26 cellular contexts compared by ENCODE assay signal in the genomic region with DNA sequence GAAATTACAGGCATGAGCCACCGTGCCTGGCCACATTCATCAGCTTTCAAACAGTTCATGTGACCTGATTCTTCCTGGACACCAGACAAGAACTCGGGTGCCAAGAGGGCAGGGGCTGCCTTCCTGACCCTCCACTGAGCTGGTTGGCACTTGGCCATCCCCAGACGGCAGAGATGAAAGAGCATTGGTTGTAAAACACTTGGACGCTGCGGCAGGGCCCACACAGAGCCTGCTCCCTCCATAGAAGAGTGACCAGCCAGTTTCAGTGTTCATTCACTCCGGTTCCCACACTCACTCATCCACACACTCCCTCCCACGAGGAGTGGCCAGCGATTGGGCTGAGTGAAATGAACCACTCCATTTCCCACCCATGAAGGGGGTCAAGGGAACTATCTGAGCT.
"Had no signal": no experiment of that assay in that cellular context is flagged by ENCODE, and none has a peak within 500 bp of the region (broad histone marks: within the 10 kb centered on the region; RNA-seq: fewer than 3 reads in every experiment).

No MANE protein-coding gene starts in this region.

- H3K27ac Mint-ChIP-seq: activated CD4-positive, alpha-beta memory T cell treated with anti-CD3 and anti-CD28 coated beads, Interleukin-2, amount 10 ng/mL, durations not matched to agents 7 days and 5 days; activated CD4-positive, alpha-beta T cell treated with anti-CD3 and anti-CD28 coated beads, Interleukin-2, amount 10 ng/mL, durations not matched to agents 7 days and 5 days; activated naive CD4-positive, alpha-beta T cell treated with anti-CD3 and anti-CD28 coated beads, Interleukin-2, amount 10 ng/mL, durations not matched to agents 7 days and 5 days; activated naive CD8-positive, alpha-beta T cell treated with anti-CD3 and anti-CD28 coated beads for 36 hours; activated T-helper 17 cell treated with anti-CD3 and anti-CD28 coated beads, Interleukin-2, amount 50 U/mL, for 72 hours had no signal

- H3K4me1 Mint-ChIP-seq: activated CD4-positive, alpha-beta memory T cell treated with anti-CD3 and anti-CD28 coated beads, Interleukin-2, amount 10 ng/mL, durations not matched to agents 7 days and 5 days; activated CD4-positive, alpha-beta T cell treated with anti-CD3 and anti-CD28 coated beads, Interleukin-2, amount 10 ng/mL, durations not matched to agents 7 days and 5 days; activated naive CD4-positive, alpha-beta T cell treated with anti-CD3 and anti-CD28 coated beads, Interleukin-2, amount 10 ng/mL, durations not matched to agents 7 days and 5 days; activated naive CD8-positive, alpha-beta T cell treated with anti-CD3 and anti-CD28 coated beads for 36 hours; activated T-helper 17 cell treated with anti-CD3 and anti-CD28 coated beads, Interleukin-2, amount 50 U/mL, for 72 hours had no signal

- H3K36me3 Mint-ChIP-seq: activated naive CD4-positive, alpha-beta T cell treated with anti-CD3 and anti-CD28 coated beads, Interleukin-2, amount 10 ng/mL, durations not matched to agents 7 days and 5 days; activated naive CD8-positive, alpha-beta T cell treated with anti-CD3 and anti-CD28 coated beads for 36 hours had no signal

- H3K9me3 Mint-ChIP-seq: activated CD4-positive, alpha-beta memory T cell treated with anti-CD3 and anti-CD28 coated beads, Interleukin-2, amount 10 ng/mL, durations not matched to agents 7 days and 5 days; activated CD4-positive, alpha-beta T cell treated with anti-CD3 and anti-CD28 coated beads, Interleukin-2, amount 10 ng/mL, durations not matched to agents 7 days and 5 days; activated naive CD4-positive, alpha-beta T cell treated with anti-CD3 and anti-CD28 coated beads, Interleukin-2, amount 10 ng/mL, durations not matched to agents 7 days and 5 days; activated naive CD8-positive, alpha-beta T cell treated with anti-CD3 and anti-CD28 coated beads for 36 hours had no signal

- H3K9me3 ChIP-seq: body of pancreas, SK-N-SH had no signal

- ATAC-seq: activated T-helper 17 cell treated with anti-CD3 and anti-CD28 coated beads, Interleukin-2, amount 50 U/mL, for 72 hours; body of pancreas; Panc1; Right ventricle myocardium inferior had no signal

- H3K4me3 ChIP-seq: body of pancreas had no signal

- H3K4me3 Mint-ChIP-seq: activated CD4-positive, alpha-beta memory T cell treated with anti-CD3 and anti-CD28 coated beads, Interleukin-2, amount 10 ng/mL, durations not matched to agents 7 days and 5 days; activated CD4-positive, alpha-beta T cell treated with anti-CD3 and anti-CD28 coated beads, Interleukin-2, amount 10 ng/mL, durations not matched to agents 7 days and 5 days; activated naive CD4-positive, alpha-beta T cell treated with anti-CD3 and anti-CD28 coated beads, Interleukin-2, amount 10 ng/mL, durations not matched to agents 7 days and 5 days; activated naive CD8-positive, alpha-beta T cell treated with anti-CD3 and anti-CD28 coated beads for 36 hours; activated T-helper 17 cell treated with anti-CD3 and anti-CD28 coated beads, Interleukin-2, amount 50 U/mL, for 72 hours had no signal

- H3K27me3 ChIP-seq: body of pancreas had no signal

- H3K27me3 Mint-ChIP-seq: activated CD4-positive, alpha-beta memory T cell treated with anti-CD3 and anti-CD28 coated beads, Interleukin-2, amount 10 ng/mL, durations not matched to agents 7 days and 5 days; activated CD4-positive, alpha-beta T cell treated with anti-CD3 and anti-CD28 coated beads, Interleukin-2, amount 10 ng/mL, durations not matched to agents 7 days and 5 days; activated naive CD4-positive, alpha-beta T cell treated with anti-CD3 and anti-CD28 coated beads, Interleukin-2, amount 10 ng/mL, durations not matched to agents 7 days and 5 days; activated T-helper 17 cell treated with anti-CD3 and anti-CD28 coated beads, Interleukin-2, amount 50 U/mL, for 72 hours had no signal

- DNase-seq: activated CD4-positive, alpha-beta memory T cell treated with anti-CD3 and anti-CD28 coated beads, Interleukin-2, amount 10 ng/mL, durations not matched to agents 7 days and 5 days; activated CD4-positive, alpha-beta T cell treated with anti-CD3 and anti-CD28 coated beads, Interleukin-2, amount 10 ng/mL, durations not matched to agents 7 days and 5 days; activated CD4-positive, CD25-positive, alpha-beta regulatory T cell; activated gamma-delta T cell treated with Interleukin-2 at 50 U/mL for 16 hours; activated naive CD4-positive, alpha-beta T cell treated with anti-CD3 and anti-CD28 coated beads, Interleukin-2, amount 10 ng/mL, durations not matched to agents 7 days and 5 days; activated naive CD8-positive, alpha-beta T cell treated with anti-CD3 and anti-CD28 coated beads for 36 hours; activated T-cell treated with anti-CD3 and anti-CD28 coated beads for 4 hours; activated T-cell treated with anti-CD3 and anti-CD28 coated beads, Interleukin-2, amount 50 U/mL, for 48 hours; Kasumi-1; KBM-7; NCI-H1105 treated with DMSO at 0.1 percent for 48 hours; NCI-H146; NCI-H187 treated with DMSO at 0.1 percent for 48 hours; NCI-H2171 treated with DMSO at 0.1 percent for 48 hours; NCI-H226; NCI-H526; NCI-H774; OCI-M1; RPMI8226; SK-N-SH; T-helper 1 cell had no signal

- H3K9ac ChIP-seq: SK-N-SH had no signal

- H3K27ac ChIP-seq: body of pancreas, VCaP had no signal

- H3K4me2 ChIP-seq: SK-N-SH had no signal
